In the genomic region with DNA sequence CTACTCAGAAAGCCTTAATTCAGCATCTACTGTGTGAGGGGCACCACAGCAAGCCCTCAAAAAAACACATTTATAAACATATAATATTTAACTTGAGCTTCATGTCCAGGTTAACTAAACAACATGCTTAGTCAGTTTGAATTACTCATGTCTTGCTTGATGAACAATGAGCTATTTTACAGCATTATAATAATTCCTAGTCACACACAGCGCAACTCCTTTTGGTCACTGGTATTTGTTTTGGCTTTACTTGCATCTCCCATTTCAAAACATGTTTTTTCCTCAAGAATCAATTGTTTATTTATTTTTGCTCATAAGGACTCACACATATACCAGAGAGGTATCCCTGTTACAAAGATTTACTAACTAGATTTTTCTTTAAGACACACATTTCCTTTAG, we compare ENCODE assay signal across 16 cellular contexts.
DNase-seq lines count a peak whose midpoint lies in the region; ATAC-seq and TF ChIP-seq lines count a peak whose summit lies in the region.
"Had no signal": no experiment of that assay in that cellular context is flagged by ENCODE, and none has a peak within 500 bp of the region (broad histone marks: within the 10 kb centered on the region; RNA-seq: fewer than 3 reads in every experiment).

No MANE protein-coding gene starts in this region.

- H3K9me3 ChIP-seq in breast epithelium, result no peaks in the 10 kb centered on the region
- H3K9me3 ChIP-seq in RWPE2 (ENCODE audit: severe bottlenecking), result no peaks in the 10 kb centered on the region
- H3K9me3 ChIP-seq in CD8-positive, alpha-beta memory T cell (ENCODE audit: low read length), result no peaks in the 10 kb centered on the region
- no peaks in the 10 kb centered on the region for H3K9me3 ChIP-seq in colonic mucosa
- H3K9me3 ChIP-seq: BLaER1 had no signal

- no peak overlapping the region for H3K27ac ChIP-seq in breast epithelium
- no peak overlapping the region for H3K27ac ChIP-seq in RWPE2 (ENCODE audit: poor library complexity, severe bottlenecking)
- H3K27ac ChIP-seq in CD8-positive, alpha-beta memory T cell (ENCODE audit: low read depth, low read length), result no peak overlapping the region
- no peak overlapping the region for H3K27ac ChIP-seq in colonic mucosa
- H3K27ac ChIP-seq: 22Rv1, BLaER1, KMS-11 had no signal

- no TSS peak for BruUV-seq in MCF 10A (replicated peaks; lab: Mats Ljungman, UMichigan)

- H3K27ac Mint-ChIP-seq in MCF 10A (ENCODE audit: low read depth, unreplicated experiment), result no peak overlapping the region
- H3K27ac Mint-ChIP-seq in CD8-positive, alpha-beta memory T cell, result no peak overlapping the region

- no peaks in the 10 kb centered on the region for H3K27me3 Mint-ChIP-seq in MCF 10A (ENCODE audit: insufficient read depth, unreplicated experiment)
- H3K27me3 Mint-ChIP-seq in CD8-positive, alpha-beta memory T cell, result no peaks in the 10 kb centered on the region

- TF ChIP-seq POLR2A in breast epithelium (IDR thresholded peaks at IDR 0.05), result no peak

- no peak overlapping the region for H3K4me3 Mint-ChIP-seq in MCF 10A (ENCODE audit: unreplicated experiment)
- no peak overlapping the region for H3K4me3 Mint-ChIP-seq in CD8-positive, alpha-beta memory T cell

- no peaks in the 10 kb centered on the region for H3K27me3 ChIP-seq in breast epithelium
- no peaks in the 10 kb centered on the region for H3K27me3 ChIP-seq in RWPE2 (ENCODE audit: insufficient read depth, poor library complexity, severe bottlenecking)
- H3K27me3 ChIP-seq in CD8-positive, alpha-beta memory T cell (ENCODE audit: insufficient read depth, low read length, poor library complexity, severe bottlenecking), result no peaks in the 10 kb centered on the region
- no peaks in the 10 kb centered on the region for H3K27me3 ChIP-seq in colonic mucosa
- H3K27me3 ChIP-seq: BLaER1 had no signal

- no peak overlapping the region for H3K4me3 ChIP-seq in breast epithelium
- no peak overlapping the region for H3K4me3 ChIP-seq in RWPE2 (ENCODE audit: severe bottlenecking)
- H3K4me3 ChIP-seq in epithelial cell of proximal tubule (ENCODE audit: low read depth, low read length), result no peak overlapping the region
- H3K4me3 ChIP-seq in CD8-positive, alpha-beta memory T cell (ENCODE audit: low read length), result no peak overlapping the region
- no peak overlapping the region for H3K4me3 ChIP-seq in colonic mucosa
- H3K4me3 ChIP-seq: BLaER1, GM12878 had no signal

- no peaks in the 10 kb centered on the region for H3K9me3 Mint-ChIP-seq in MCF 10A (ENCODE audit: unreplicated experiment)
- no peaks in the 10 kb centered on the region for H3K9me3 Mint-ChIP-seq in CD8-positive, alpha-beta memory T cell

- POLR2A ChIA-PET in MCF 10A (lab: Yijun Ruan, JAX), result no interaction called here
- POLR2A ChIA-PET in CD8-positive, alpha-beta memory T cell (lab: Charles Lee), result no interaction called here

- H3K36me3 Mint-ChIP-seq in MCF 10A (ENCODE audit: insufficient read depth, unreplicated experiment), result no peaks in the 10 kb centered on the region
- no peaks in the 10 kb centered on the region for H3K36me3 Mint-ChIP-seq in CD8-positive, alpha-beta memory T cell

- ATAC-seq in RWPE2 (ENCODE audit: low read depth), result peak; percentile 73
- ATAC-seq in GM18870 (IDR thresholded peaks at IDR 0.05; ENCODE audit: unreplicated experiment), result no peak
- ATAC-seq: GM12878 had no signal

- CTCF ChIA-PET in MCF 10A (lab: Yijun Ruan, JAX), result interaction anchor here (0.7 kb wide), 1 partner anchor 239 kb away, joined by 3 read pairs; no protein-coding TSS in a partner anchor
- CTCF ChIA-PET in CD8-positive, alpha-beta memory T cell (lab: Charles Lee), result no interaction called here

- H3K36me3 ChIP-seq in breast epithelium (no peaks in the 10 kb centered on the region), RWPE2 (ENCODE audit: low read depth) (no peaks in the 10 kb centered on the region), colonic mucosa (no peaks in the 10 kb centered on the region)
- H3K36me3 ChIP-seq in CD8-positive, alpha-beta memory T cell (ENCODE audit: insufficient read depth, low read length), result no peaks in the 10 kb centered on the region
- H3K36me3 ChIP-seq: BLaER1 had no signal

- intact Hi-C loops in MCF 10A (cut with micrococcal nuclease), result no loop called here
- intact Hi-C loops in breast epithelium (cut with DNase I; ENCODE audit: low total_unique reads), result no loop called here
- intact Hi-C loops in colonic mucosa (cut with DNase I), result no loop called here

- no peak overlapping the region for H3K9ac ChIP-seq in colonic mucosa (ENCODE audit: low read depth in 2 of 2, low read length in 2 of 2)
- H3K9ac ChIP-seq: BLaER1, KMS-11 had no signal

- peak; percentile 43 for DNase-seq in MCF 10A (ENCODE audit: unreplicated experiment)
- DNase-seq in breast epithelium (ENCODE audit: low spot score in 2 of 2), result no peak
- no peak for DNase-seq in RWPE2 (ENCODE audit: low spot score)
- peak; percentile 66 for DNase-seq in epithelial cell of proximal tubule (ENCODE audit: low read depth)
- DNase-seq in foreskin melanocyte, result no peak
- DNase-seq in CD8-positive, alpha-beta memory T cell, result no peak
- DNase-seq in colonic mucosa, result no peak
- DNase-seq: NCI-H1417 treated with DMSO at 0.1 percent for 48 hours, NCI-H2029, NCI-H2171 treated with DMSO at 0.1 percent for 48 hours, NCI-H510A treated with DMSO at 0.1 percent for 48 hours had no signal

- TF ChIP-seq CTCF in MCF 10A (IDR thresholded peaks at IDR 0.05; ENCODE audit: unreplicated experiment) (no peak), breast epithelium (IDR thresholded peaks at IDR 0.05) (no peak), RWPE2 (IDR thresholded peaks at IDR 0.05; ENCODE audit: poor library complexity, severe bottlenecking) (no peak), epithelial cell of proximal tubule (conservative IDR thresholded peaks at IDR 0.05; ENCODE audit: low read depth, low read length) (no peak), colonic mucosa (IDR thresholded peaks at IDR 0.05) (no peak)

- no peaks in the 10 kb centered on the region for H3K4me1 ChIP-seq in breast epithelium
- H3K4me1 ChIP-seq in RWPE2 (ENCODE audit: insufficient read depth, poor library complexity, severe bottlenecking), result peaks cover 10% of the 10 kb centered on the region
- H3K4me1 ChIP-seq in CD8-positive, alpha-beta memory T cell (ENCODE audit: insufficient read depth, low read length), result no peaks in the 10 kb centered on the region
- no peaks in the 10 kb centered on the region for H3K4me1 ChIP-seq in colonic mucosa
- H3K4me1 ChIP-seq: BLaER1 had no signal

- H3K4me1 Mint-ChIP-seq in MCF 10A (ENCODE audit: insufficient read depth, unreplicated experiment), result peaks cover 14% of the 10 kb centered on the region
- no peaks in the 10 kb centered on the region for H3K4me1 Mint-ChIP-seq in CD8-positive, alpha-beta memory T cell

Comparison
In these comparisons a context has a peak if more than half of its experiments do, and no peak if none do; other contexts are left out.
1. DNase-seq: peak in MCF 10A (single experiment) and epithelial cell of proximal tubule (single experiment); none in breast epithelium (0 of 2), RWPE2 (single experiment), foreskin melanocyte (single experiment), CD8-positive, alpha-beta memory T cell (0 of 5) and colonic mucosa (single experiment).